In genomic region chr11:117058761-117059233, GRCh38 we compare ENCODE assay signal across 13 cellular contexts. TPM values are rescaled to one million over a fixed set of nuclear protein-coding genes. Genes with fewer than 3 reads are reported as not detected.
DNase-seq lines count a peak whose midpoint lies in the region; ATAC-seq and TF ChIP-seq lines count a peak whose summit lies in the region.
"Had no signal": no experiment of that assay in that cellular context is flagged by ENCODE, and none has a peak within 500 bp of the region (broad histone marks: within the 10 kb centered on the region; RNA-seq: fewer than 3 reads in every experiment).

No MANE protein-coding gene starts in this region.

- DNase-seq in DMS 273 (lab: John Stamatoyannopoulos, UW; ENCODE audit: unreplicated experiment), result peak; percentile 38
- DNase-seq in DMS 273 treated with DMSO at 0.1 percent for 48 hours (lab: John Stamatoyannopoulos, UW), result no peak
- DNase-seq in T-helper 17 cell, result no peak
- peak; percentile 40 for DNase-seq in fibroblast of the conjunctiva (ENCODE audit: low read depth)
- no peak for DNase-seq in stomach
- DNase-seq in mesenteric fat pad (ENCODE audit: low spot score), result no peak
- DNase-seq: activated CD4-positive, alpha-beta T cell treated with anti-CD3 and anti-CD28 coated beads, Interleukin-2, amount 50 U/mL, for 4 hours; amniotic stem cell; gastrocnemius medialis had no signal

- peak overlapping the region in 3 of 5 donors; percentile 4 to 9 (median 5) for H3K27ac ChIP-seq in stomach
- H3K27ac ChIP-seq: 22Rv1 had no signal

- ATAC-seq in T-helper 17 cell (no peak), HG03432 (IDR thresholded peaks at IDR 0.05; ENCODE audit: unreplicated experiment) (no peak), GM21390 (IDR thresholded peaks at IDR 0.05; ENCODE audit: unreplicated experiment) (no peak)
- ATAC-seq: gastrocnemius medialis, Right ventricle myocardium inferior had no signal

- peaks cover 2% of the 10 kb centered on the region for H3K36me3 Mint-ChIP-seq in T-helper 17 cell (ENCODE audit: low read depth)

- peak overlapping the region; percentile 37 for H3K27ac Mint-ChIP-seq in T-helper 17 cell

- no peaks in the 10 kb centered on the region for H3K27me3 ChIP-seq in stomach
- H3K27me3 ChIP-seq: gastrocnemius medialis had no signal

- H3K27me3 Mint-ChIP-seq in T-helper 17 cell, result no peaks in the 10 kb centered on the region

- H3K9me3 ChIP-seq in T-helper 17 cell (ENCODE audit: control insufficient read depth, low read length, poor library complexity, severe bottlenecking), result no peaks in the 10 kb centered on the region
- no peaks in the 10 kb centered on the region for H3K9me3 ChIP-seq in stomach
- H3K9me3 ChIP-seq: gastrocnemius medialis had no signal

- peaks cover 4 to 70% (median 47%) of the 10 kb centered on the region in 4 donors for H3K4me1 ChIP-seq in stomach

- H3K4me3 ChIP-seq in stomach, result no peak overlapping the region
- H3K4me3 ChIP-seq: gastrocnemius medialis had no signal

- no peak for TF ChIP-seq EP300 in stomach (IDR thresholded peaks at IDR 0.05)

- H3K4me1 Mint-ChIP-seq in T-helper 17 cell, result peaks cover 51% of the 10 kb centered on the region

- 60 to 74% (median 74%) methylated on average over 4 of the region's 4 CpGs for WGBS in stomach, 5 donors

- no peak for TF ChIP-seq POLR2A in stomach (IDR thresholded peaks at IDR 0.05)

- intact Hi-C loops in stomach (cut with DNase I; ENCODE audit: low total_unique reads), result no loop called here

- H3K4me3 Mint-ChIP-seq in T-helper 17 cell, result no peak overlapping the region

- no peaks in the 10 kb centered on the region for H3K36me3 ChIP-seq in stomach
- H3K36me3 ChIP-seq: gastrocnemius medialis had no signal

- TF ChIP-seq CTCF in stomach (IDR thresholded peaks at IDR 0.05), result no peak

RNA-seq across cellular contexts. Expression of gene SIK3, which starts 39.4 kb away (rescaled TPM):
- 10 to 100 TPM; 82.7 to 87.5 TPM for total RNA-seq in T-helper 17 cell
- 10 to 100 TPM in 4 of 5 donors, 1 to 10 TPM in 1; 8.7 to 97.8 (median 44.3) TPM for total RNA-seq in stomach
- 1 to 10 TPM; 6.5 to 7.8 (median 7.0) TPM for polyA plus RNA-seq in stomach
- total RNA-seq in mesenteric fat pad, result 39.2 TPM

Comparison
In these comparisons a context has a peak if more than half of its experiments do, and no peak if none do; other contexts are left out.
1. DNase-seq: peak in DMS 273 (single experiment) and fibroblast of the conjunctiva (single experiment); none in DMS 273 treated with DMSO at 0.1 percent for 48 hours (single experiment), T-helper 17 cell (0 of 3), stomach (single experiment) and mesenteric fat pad (single experiment).